9 cellular contexts compared by ENCODE assay signal in genomic region chr3:72487078-72487765, GRCh38. TPM values are rescaled to one million over a fixed set of nuclear protein-coding genes. Genes with fewer than 3 reads are reported as not detected.
A peak's percentile ranks its signal among the peaks of the same experiment; 100 is the strongest.
DNase-seq lines count a peak whose midpoint lies in the region; ATAC-seq and TF ChIP-seq lines count a peak whose summit lies in the region.
"Had no signal": no experiment of that assay in that cellular context is flagged by ENCODE, and none has a peak within 500 bp of the region (broad histone marks: within the 10 kb centered on the region; RNA-seq: fewer than 3 reads in every experiment).

No MANE protein-coding gene starts in this region.

- H3K27me3 Mint-ChIP-seq in dendritic cell treated with granulocyte-macrophage colony-stimulating factor and Interleukin-4, amounts not matched to agents 40 ng/mL and 50 ng/mL, for 4 days = no peaks in the 10 kb centered on the region
- peaks cover 10% of the 10 kb centered on the region for H3K27me3 Mint-ChIP-seq in neural progenitor cell (ENCODE audit: insufficient read depth, low read depth)

- peak; percentile 69 for ATAC-seq in aorta (ENCODE audit: low FRiP score)
- no peak for ATAC-seq in HG02973 (IDR thresholded peaks at IDR 0.05; ENCODE audit: unreplicated experiment)
- no peak for ATAC-seq in HG03139 (IDR thresholded peaks at IDR 0.05; ENCODE audit: unreplicated experiment)

- WGBS in aorta, 2 donors = 22 to 23% methylated on average over 11 of the region's 11 CpGs

- POLR2A ChIA-PET in GM10248 (lab: Yijun Ruan, JAX) = interaction anchor here (0.9 to 1.2 kb wide), 3 partner anchors 9 to 62 kb away, joined by 3 read pairs; no protein-coding TSS in a partner anchor

- peak overlapping the region; percentile 97 for H3K27ac Mint-ChIP-seq in dendritic cell treated with granulocyte-macrophage colony-stimulating factor and Interleukin-4, amounts not matched to agents 40 ng/mL and 50 ng/mL, for 4 days
- peak overlapping the region; percentile 78 for H3K27ac Mint-ChIP-seq in neural progenitor cell
- H3K27ac Mint-ChIP-seq: naive B cell had no signal

- no peak overlapping the region for H3K27ac ChIP-seq in neural progenitor cell
- H3K27ac ChIP-seq in aorta (ENCODE audit: low read depth in 1 of 2, low read length in 2 of 2) = no peak overlapping the region

- H3F3A ChIP-seq in neural progenitor cell (ENCODE audit: low read depth) = no peaks in the 10 kb centered on the region

- H3K4me1 Mint-ChIP-seq in dendritic cell treated with granulocyte-macrophage colony-stimulating factor and Interleukin-4, amounts not matched to agents 40 ng/mL and 50 ng/mL, for 4 days (ENCODE audit: low read depth) = peaks cover 81% of the 10 kb centered on the region
- peaks cover 40% of the 10 kb centered on the region for H3K4me1 Mint-ChIP-seq in neural progenitor cell

- H3K4me3 Mint-ChIP-seq in dendritic cell treated with granulocyte-macrophage colony-stimulating factor and Interleukin-4, amounts not matched to agents 40 ng/mL and 50 ng/mL, for 4 days = peak overlapping the region; percentile 61
- H3K4me3 Mint-ChIP-seq in neural progenitor cell = no peak overlapping the region

- no peaks in the 10 kb centered on the region for H3K9me3 Mint-ChIP-seq in dendritic cell treated with granulocyte-macrophage colony-stimulating factor and Interleukin-4, amounts not matched to agents 40 ng/mL and 50 ng/mL, for 4 days
- H3K9me3 Mint-ChIP-seq in neural progenitor cell = no peaks in the 10 kb centered on the region

- DNase-seq in GM10248 (ENCODE audit: extremely low spot score) (peak; percentile 35), OCI-M1 (lab: John Stamatoyannopoulos, UW) (peak; percentile 51), neural progenitor cell (ENCODE audit: low spot score) (no peak), aorta (peak; percentile 78 to 93), GDM1 (lab: John Stamatoyannopoulos, UW) (no peak)
- DNase-seq: naive B cell had no signal

- H3K4me1 ChIP-seq in neural progenitor cell = peaks cover 3% of the 10 kb centered on the region
- peaks cover 0 to 8% of the 10 kb centered on the region in 2 donors for H3K4me1 ChIP-seq in aorta (ENCODE audit: control insufficient read depth in 1 of 2, insufficient read depth in 2 of 2, low read length in 2 of 2)

- no peak overlapping the region for H3K9ac ChIP-seq in neural progenitor cell

- TF ChIP-seq CTCF in GM10248 (IDR thresholded peaks at IDR 0.05; ENCODE audit: control extremely low read depth, extremely low read depth, low read depth, missing control alignments) (no peak), neural progenitor cell (IDR thresholded peaks at IDR 0.05) (no peak)

- H3K4me2 ChIP-seq in neural progenitor cell = no peak overlapping the region

- CTCF ChIA-PET in GM10248 (lab: Yijun Ruan, JAX) = interaction anchor here (0.9 to 2.0 kb wide), 7 partner anchors 10 to 612 kb away, joined by 3 to 6 read pairs (median 4); no protein-coding TSS in a partner anchor

- H3K27me3 ChIP-seq in neural progenitor cell = no peaks in the 10 kb centered on the region
- H3K27me3 ChIP-seq in aorta (ENCODE audit: control insufficient read depth in 1 of 2, insufficient read depth in 2 of 2, low read length in 1 of 2) = no peaks in the 10 kb centered on the region

- H4K20me1 ChIP-seq in neural progenitor cell (ENCODE audit: low read depth) = no peaks in the 10 kb centered on the region

- no peak overlapping the region for H3K4me3 ChIP-seq in neural progenitor cell
- no peak overlapping the region for H3K4me3 ChIP-seq in aorta (ENCODE audit: low read length in 2 of 2)

- intact Hi-C loops in dendritic cell treated with granulocyte-macrophage colony-stimulating factor and Interleukin-4, amounts not matched to agents 40 ng/mL and 50 ng/mL, for 4 days (cut with micrococcal nuclease) = loop anchor here (5.0 kb wide), 2 partner anchors 35 to 40 kb away; partner anchors contain the start of gene RYBP
- intact Hi-C loops in aorta (cut with DNase I) = no loop called here

- H3K36me3 ChIP-seq in neural progenitor cell (no peaks in the 10 kb centered on the region), aorta (ENCODE audit: control insufficient read depth in 1 of 2, insufficient read depth in 2 of 2, low read length in 1 of 2) (no peaks in the 10 kb centered on the region)

- no peaks in the 10 kb centered on the region for H3K36me3 Mint-ChIP-seq in dendritic cell treated with granulocyte-macrophage colony-stimulating factor and Interleukin-4, amounts not matched to agents 40 ng/mL and 50 ng/mL, for 4 days (ENCODE audit: low read depth)
- H3K36me3 Mint-ChIP-seq in neural progenitor cell = no peaks in the 10 kb centered on the region
- H3K36me3 Mint-ChIP-seq: naive B cell had no signal

- H2AFZ ChIP-seq in neural progenitor cell (replicated peaks) = no peak overlapping the region

- no peaks in the 10 kb centered on the region for H3K79me2 ChIP-seq in neural progenitor cell (ENCODE audit: low read depth)

- H3K9me3 ChIP-seq in neural progenitor cell (ENCODE audit: low read depth) (no peaks in the 10 kb centered on the region), aorta (ENCODE audit: control insufficient read depth, low read length) (no peaks in the 10 kb centered on the region)

RNA-seq across cellular contexts. Expression of gene RYBP, which starts 40.8 kb away (rescaled TPM):
- total RNA-seq in neural progenitor cell (ENCODE audit: low replicate concordance) (15.0 and 25.2 TPM in 2 replicates), aorta (10 to 100 TPM; 12.6 to 15.1 TPM)
- polyA plus RNA-seq in aorta = 1 to 10 TPM; 4.8 to 7.5 TPM

Comparison
In these comparisons a context has a peak if more than half of its experiments do, and no peak if none do; other contexts are left out.
1. DNase-seq: peak in GM10248 (single experiment), OCI-M1 (single experiment) and aorta (2 of 2); none in neural progenitor cell (single experiment) and GDM1 (single experiment).